8 cellular contexts compared by ENCODE assay signal in genomic region chr1:20507564-20508410, GRCh38. TPM values are rescaled to one million over a fixed set of nuclear protein-coding genes. Genes with fewer than 3 reads are reported as not detected.
DNase-seq lines count a peak whose midpoint lies in the region; ATAC-seq lines count a peak whose summit lies in the region.

TSS of gene MUL1 (minus strand) at chr1:20508151. CDS start at chr1:20508024, 127 bp downstream.

- ATAC-seq in GM19025 (IDR thresholded peaks at IDR 0.05; ENCODE audit: low read depth, unreplicated experiment): peak; percentile 91
- ATAC-seq in HG03378 (IDR thresholded peaks at IDR 0.05; ENCODE audit: unreplicated experiment): peak; percentile 56

- DNase-seq in AG08395 (ENCODE audit: low spot score) (peak; percentile 98), NCI-H460 (ENCODE audit: extremely low read depth, low read depth) (peak; percentile 83), cerebellar cortex (ENCODE audit: low spot score) (peak; percentile 95), islet precursor cell (peak; percentile 96)
- DNase-seq in activated CD4-positive, CD25-positive, alpha-beta regulatory T cell treated with anti-CD3 and anti-CD28 coated beads, Interleukin-2, amount 50 U/mL, for 72 hours: peak; percentile 96
- DNase-seq in stimulated activated CD4-positive, alpha-beta T cell treated with anti-CD3 and anti-CD28 coated beads, Interleukin-12 subunit alpha, Interleukin-12 subunit beta, amount 100 ng/mL, for 4 hours: peak; percentile 95

RNA-seq across cellular contexts. Expression of gene MUL1, which starts in this region (rescaled TPM):
- total RNA-seq in NCI-H460 (2014; rRNA removed; shearing (Covaris generic)): 9.7 and 12.0 TPM in 2 replicates
- 12.6 and 18.1 TPM in 2 replicates for polyA plus RNA-seq in NCI-H460 (2014; cell fraction: nucleus; rRNA removed)

Comparison
In these comparisons a context has a peak if more than half of its experiments do, and no peak if none do; other contexts are left out.
1. Peak in every context shown above with its lines: DNase-seq and ATAC-seq.